Comparison of ENCODE assay signal across 18 cellular contexts in the genomic region with DNA sequence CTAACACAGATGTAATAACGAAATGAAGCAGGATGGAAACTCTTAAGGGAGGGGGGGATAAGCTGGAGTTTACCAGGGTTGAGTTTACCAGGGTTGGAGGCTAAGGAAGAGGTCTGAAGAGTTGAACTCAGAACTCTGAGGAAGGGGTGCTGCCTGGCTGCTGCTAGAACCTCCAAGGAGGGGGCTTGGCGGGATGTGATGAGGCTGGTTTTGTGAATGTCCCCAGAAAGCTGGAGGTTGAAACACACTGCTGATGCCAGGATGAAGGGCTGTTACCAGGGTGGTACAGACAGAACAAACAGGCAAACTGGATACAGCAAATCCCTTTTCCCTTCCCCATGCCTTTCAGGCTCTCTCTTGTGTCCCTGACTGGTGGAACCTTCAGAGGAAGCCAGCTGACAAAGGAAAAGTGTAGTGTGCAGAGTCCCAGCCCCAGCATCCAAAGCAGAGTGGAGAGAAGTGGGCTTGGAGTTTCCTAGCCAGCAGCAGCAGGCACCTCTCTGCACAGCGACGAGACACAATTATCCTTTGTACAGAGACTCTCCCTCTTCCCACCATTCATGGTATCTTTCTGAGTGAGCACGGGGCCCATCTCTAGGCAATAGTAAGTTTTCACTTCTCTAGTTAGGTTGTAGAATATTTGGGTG. TPM values are rescaled to one million over a fixed set of nuclear protein-coding genes. Genes with fewer than 3 reads are reported as not detected.
DNase-seq lines count a peak whose midpoint lies in the region; ATAC-seq, FAIRE-seq and TF ChIP-seq lines count a peak whose summit lies in the region.
"Had no signal": no experiment of that assay in that cellular context is flagged by ENCODE, and none has a peak within 500 bp of the region (broad histone marks: within the 10 kb centered on the region; RNA-seq: fewer than 3 reads in every experiment).

No MANE protein-coding gene starts in this region.

- H3K9me3 Mint-ChIP-seq in endodermal cell: no peaks in the 10 kb centered on the region
- H3K9me3 Mint-ChIP-seq: activated naive CD8-positive, alpha-beta T cell treated with anti-CD3 and anti-CD28 coated beads, Interleukin-2, amount 10 ng/mL, durations not matched to agents 7 days and 5 days had no signal

- WGBS in endodermal cell (ENCODE audit: insufficient coverage in 1 of 2, insufficient read length in 1 of 2), 2 experiments: 81 to 89% methylated on average over 2 to 4 of the region's 5 CpGs

- ATAC-seq in GM19035 (IDR thresholded peaks at IDR 0.05; ENCODE audit: unreplicated experiment): no peak
- ATAC-seq in HG03280 (IDR thresholded peaks at IDR 0.05; ENCODE audit: unreplicated experiment): no peak
- ATAC-seq: HCT116 had no signal

- H3K9ac ChIP-seq in endodermal cell (ENCODE audit: extremely low read depth, low read length, poor library complexity, severe bottlenecking): no peak overlapping the region

- H3K4me3 Mint-ChIP-seq in endodermal cell: no peak overlapping the region
- H3K4me3 Mint-ChIP-seq: activated naive CD8-positive, alpha-beta T cell treated with anti-CD3 and anti-CD28 coated beads, Interleukin-2, amount 10 ng/mL, durations not matched to agents 7 days and 5 days had no signal

- H3K27me3 ChIP-seq in endodermal cell (ENCODE audit: control insufficient read depth, insufficient read depth, low read length, poor library complexity, severe bottlenecking): no peaks in the 10 kb centered on the region
- H3K27me3 ChIP-seq: breast epithelium, upper lobe of left lung had no signal

- H3K27ac Mint-ChIP-seq in endodermal cell: no peak overlapping the region
- H3K27ac Mint-ChIP-seq: activated naive CD8-positive, alpha-beta T cell treated with anti-CD3 and anti-CD28 coated beads, Interleukin-2, amount 10 ng/mL, durations not matched to agents 7 days and 5 days had no signal

- TF ChIP-seq CTCF in endodermal cell (conservative IDR thresholded peaks at IDR 0.05): no peak

- DNase-seq in activated CD8-positive, alpha-beta memory T cell treated with anti-CD3 and anti-CD28 coated beads for 24 hours: peak; percentile 53
- no peak for DNase-seq in activated CD8-positive, alpha-beta memory T cell treated with anti-CD3 and anti-CD28 coated beads, Interleukin-2, amount 50 U/mL, for 48 hours
- DNase-seq in HTR-8/SVneo (ENCODE audit: insufficient read length, low spot score) (no peak), endodermal cell (no peak), NCI-H2107 treated with DMSO at 0.1 percent for 48 hours (lab: John Stamatoyannopoulos, UW; ENCODE audit: unreplicated experiment) (no peak)
- peak; percentile 15 for DNase-seq in stimulated activated CD8-positive, alpha-beta memory T cell treated with anti-CD3 and anti-CD28 coated beads, Interleukin-4, amount 100 ng/mL, for 48 hours
- DNase-seq: activated naive CD8-positive, alpha-beta T cell treated with anti-CD3 and anti-CD28 coated beads, Interleukin-2, amount 10 ng/mL, durations not matched to agents 7 days and 5 days; DMS79; glutamatergic neuron; NCI-H1417 treated with DMSO at 0.1 percent for 48 hours; stimulated activated CD4-positive, alpha-beta T cell treated with anti-CD3 and anti-CD28 coated beads, Interleukin-2, amount 100 ng/mL, for 48 hours; upper lobe of left lung had no signal

- H3K4me1 Mint-ChIP-seq in endodermal cell: peaks cover 15% of the 10 kb centered on the region

- H3K4me1 ChIP-seq in endodermal cell (ENCODE audit: control insufficient read depth, insufficient read depth, low read length): no peaks in the 10 kb centered on the region

- no peaks in the 10 kb centered on the region for H3K27me3 Mint-ChIP-seq in endodermal cell (ENCODE audit: insufficient read depth)
- H3K27me3 Mint-ChIP-seq: activated naive CD8-positive, alpha-beta T cell treated with anti-CD3 and anti-CD28 coated beads, Interleukin-2, amount 10 ng/mL, durations not matched to agents 7 days and 5 days had no signal

- peaks cover 52% of the 10 kb centered on the region for H3K36me3 ChIP-seq in endodermal cell (ENCODE audit: control insufficient read depth, insufficient read depth, low read length)
- H3K36me3 ChIP-seq: breast epithelium had no signal

- H3K4me3 ChIP-seq in endodermal cell (ENCODE audit: low read length): no peak overlapping the region
- H3K4me3 ChIP-seq: breast epithelium, upper lobe of left lung had no signal

- H3K9me3 ChIP-seq in endodermal cell (ENCODE audit: control insufficient read depth, low read length): no peaks in the 10 kb centered on the region
- H3K9me3 ChIP-seq: breast epithelium, upper lobe of left lung had no signal

- H3K36me3 Mint-ChIP-seq in endodermal cell (ENCODE audit: low read depth): peaks cover 31% of the 10 kb centered on the region

- peak; percentile 68 for FAIRE-seq in HTR-8/SVneo (lab: Jason Lieb, UNC)
- FAIRE-seq: GM19239 had no signal

- H3K27ac ChIP-seq in endodermal cell (ENCODE audit: low read depth, low read length): peak overlapping the region; percentile 24
- H3K27ac ChIP-seq: breast epithelium, VCaP had no signal

RNA-seq across cellular contexts. Expression of gene UBE2V1, which starts 23.7 kb away (rescaled TPM):
- 100 to 1,000 TPM; 165 to 168 TPM for total RNA-seq in endodermal cell
- polyA plus RNA-seq in endodermal cell (2013, experiment 1 of 2): 148 TPM
- 147 TPM for polyA plus RNA-seq in endodermal cell (2013, experiment 2 of 2)

Comparison
In these comparisons a context has a peak if more than half of its experiments do, and no peak if none do; other contexts are left out.
1. DNase-seq: peak in activated CD8-positive, alpha-beta memory T cell treated with anti-CD3 and anti-CD28 coated beads for 24 hours (single experiment) and stimulated activated CD8-positive, alpha-beta memory T cell treated with anti-CD3 and anti-CD28 coated beads, Interleukin-4, amount 100 ng/mL, for 48 hours (single experiment); none in activated CD8-positive, alpha-beta memory T cell treated with anti-CD3 and anti-CD28 coated beads, Interleukin-2, amount 50 U/mL, for 48 hours (single experiment), HTR-8/SVneo (single experiment), endodermal cell (single experiment) and NCI-H2107 treated with DMSO at 0.1 percent for 48 hours (single experiment).